Comparison of ENCODE assay signal across 8 cellular contexts in genomic region chr6:167706313-167707109, GRCh38.
DNase-seq lines count a peak whose midpoint lies in the region; ATAC-seq and FAIRE-seq lines count a peak whose summit lies in the region.

No MANE protein-coding gene starts in this region.

- H3K36me3 Mint-ChIP-seq in T-cell = no peaks in the 10 kb centered on the region
- no peaks in the 10 kb centered on the region for H3K36me3 Mint-ChIP-seq in activated naive CD8-positive, alpha-beta T cell treated with anti-CD3 and anti-CD28 coated beads for 36 hours

- H3K4me1 Mint-ChIP-seq in T-cell = peaks cover 30 to 41% (median 37%) of the 10 kb centered on the region in 3 donors
- peaks cover 30% of the 10 kb centered on the region for H3K4me1 Mint-ChIP-seq in activated naive CD8-positive, alpha-beta T cell treated with anti-CD3 and anti-CD28 coated beads for 36 hours

- CTCF ChIA-PET in T-cell (lab: Charles Lee) = interaction anchor here in 1 of 2 donors (0.6 kb wide), 1 partner anchor 1191 kb away, joined by 4 read pairs; no protein-coding TSS in a partner anchor

- peak; percentile 97 for ATAC-seq in GM18861 (IDR thresholded peaks at IDR 0.05; ENCODE audit: unreplicated experiment)
- ATAC-seq in HG02970 (IDR thresholded peaks at IDR 0.05; ENCODE audit: low FRiP score, unreplicated experiment) = peak; percentile 81
- peak; percentile 79 to 99 (median 94) for ATAC-seq in T-cell (replicated peaks in 1 of 4)

- no peak overlapping the region for H3K27ac Mint-ChIP-seq in T-cell
- H3K27ac Mint-ChIP-seq in activated naive CD8-positive, alpha-beta T cell treated with anti-CD3 and anti-CD28 coated beads for 36 hours = peak overlapping the region; percentile 82

- no peaks in the 10 kb centered on the region for H3K9me3 Mint-ChIP-seq in T-cell
- H3K9me3 Mint-ChIP-seq in activated naive CD8-positive, alpha-beta T cell treated with anti-CD3 and anti-CD28 coated beads for 36 hours = no peaks in the 10 kb centered on the region

- FAIRE-seq in RCC 7860 (lab: Jason Lieb, UNC) = no peak

- POLR2A ChIA-PET in T-cell (lab: Charles Lee) = no interaction called here

- DNase-seq in T-cell = peak in 31 of 34 experiments; percentile 4 to 65 (median 40)
- DNase-seq in activated naive CD8-positive, alpha-beta T cell treated with anti-CD3 and anti-CD28 coated beads for 36 hours = peak; percentile 76
- DNase-seq in stimulated activated CD8-positive, alpha-beta memory T cell treated with anti-CD3 and anti-CD28 coated beads, Interleukin-7, amount 100 ng/mL, for 4 hours (ENCODE audit: low read depth in 2 of 2) = peak; percentile 52 to 59
- no peak for DNase-seq in RCC 7860 (ENCODE audit: low spot score)
- DNase-seq in cerebellar nuclear complex (lab: John Stamatoyannopoulos, UW) = no peak
- no peak for DNase-seq in NCI-H345 (lab: John Stamatoyannopoulos, UW)

- peaks cover 39 to 66% of the 10 kb centered on the region in 2 donors for H3K27me3 Mint-ChIP-seq in T-cell
- H3K27me3 Mint-ChIP-seq in activated naive CD8-positive, alpha-beta T cell treated with anti-CD3 and anti-CD28 coated beads for 36 hours = peaks cover 79% of the 10 kb centered on the region

- H3K4me3 Mint-ChIP-seq in T-cell = peak overlapping the region; percentile 15 to 64 (median 18)
- no peak overlapping the region for H3K4me3 Mint-ChIP-seq in activated naive CD8-positive, alpha-beta T cell treated with anti-CD3 and anti-CD28 coated beads for 36 hours

Comparison
In these comparisons a context has a peak if more than half of its experiments do, and no peak if none do; other contexts are left out.
1. DNase-seq: peak in T-cell (31 of 34), activated naive CD8-positive, alpha-beta T cell treated with anti-CD3 and anti-CD28 coated beads for 36 hours (single experiment) and stimulated activated CD8-positive, alpha-beta memory T cell treated with anti-CD3 and anti-CD28 coated beads, Interleukin-7, amount 100 ng/mL, for 4 hours (2 of 2); none in RCC 7860 (single experiment), cerebellar nuclear complex (0 of 2) and NCI-H345 (single experiment).
2. Peak in every context shown above with its lines, with median percentiles within 50 percentile points of each other: ATAC-seq.